Comparison of ENCODE assay signal across 1 cellular context in the genomic region with DNA sequence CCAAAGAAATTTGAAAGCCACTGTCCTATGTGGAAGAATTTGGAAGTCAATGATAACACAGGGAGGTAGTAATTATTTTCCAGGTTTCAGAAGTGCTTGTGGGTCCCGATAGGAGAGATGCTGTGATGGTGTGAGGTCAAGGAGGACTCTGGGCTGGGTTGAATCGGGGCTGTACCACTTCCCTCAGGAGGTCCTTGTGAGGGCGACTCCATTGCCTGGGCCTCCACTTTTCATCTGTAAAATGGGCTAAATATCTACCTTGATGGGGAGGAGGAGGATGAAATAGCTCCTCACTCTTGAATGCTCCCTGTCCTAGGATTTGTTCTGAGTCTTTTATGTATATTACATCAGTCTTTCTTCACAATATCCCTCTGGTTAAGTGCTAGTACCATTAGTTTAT.
TF ChIP-seq lines count a peak whose summit lies in the region.

No MANE protein-coding gene starts in this region.

TF ChIP-seq in HEK293, 187 proteins besides CTCF, POLR2A, EP300 and RAD21:
- TF ChIP-seq, protein P1, sequence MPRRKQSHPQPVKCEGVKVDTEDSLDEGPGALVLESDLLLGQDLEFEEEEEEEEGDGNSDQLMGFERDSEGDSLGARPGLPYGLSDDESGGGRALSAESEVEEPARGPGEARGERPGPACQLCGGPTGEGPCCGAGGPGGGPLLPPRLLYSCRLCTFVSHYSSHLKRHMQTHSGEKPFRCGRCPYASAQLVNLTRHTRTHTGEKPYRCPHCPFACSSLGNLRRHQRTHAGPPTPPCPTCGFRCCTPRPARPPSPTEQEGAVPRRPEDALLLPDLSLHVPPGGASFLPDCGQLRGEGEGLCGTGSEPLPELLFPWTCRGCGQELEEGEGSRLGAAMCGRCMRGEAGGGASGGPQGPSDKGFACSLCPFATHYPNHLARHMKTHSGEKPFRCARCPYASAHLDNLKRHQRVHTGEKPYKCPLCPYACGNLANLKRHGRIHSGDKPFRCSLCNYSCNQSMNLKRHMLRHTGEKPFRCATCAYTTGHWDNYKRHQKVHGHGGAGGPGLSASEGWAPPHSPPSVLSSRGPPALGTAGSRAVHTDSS (tag by site-specific recombination; IDR thresholded peaks at IDR 0.05), result peak; percentile 23; the same call in 1 of the 2 replicates
- TF ChIP-seq ZNF2 (tag by site-specific recombination; IDR thresholded peaks at IDR 0.05), result no peak
